11 cellular contexts compared by ENCODE assay signal in genomic region chr1:178038372-178038771, GRCh38. TPM values are rescaled to one million over a fixed set of nuclear protein-coding genes. Genes with fewer than 3 reads are reported as not detected.
A peak's percentile ranks its signal among the peaks of the same experiment; 100 is the strongest.
DNase-seq lines count a peak whose midpoint lies in the region; ATAC-seq, FAIRE-seq and TF ChIP-seq lines count a peak whose summit lies in the region.
"Had no signal": no experiment of that assay in that cellular context is flagged by ENCODE, and none has a peak within 500 bp of the region (broad histone marks: within the 10 kb centered on the region; RNA-seq: fewer than 3 reads in every experiment).

No MANE protein-coding gene starts in this region.

- peak overlapping the region; percentile 65 for H3K4me3 ChIP-seq in AG09309 (ENCODE audit: control insufficient read depth, low read depth, low read length)
- peak overlapping the region; percentile 24 for H3K4me3 ChIP-seq in right cardiac atrium (ENCODE audit: low read length)
- H3K4me3 ChIP-seq in prostate gland: peak overlapping the region; percentile 41 to 54

- H3K9me3 ChIP-seq in right cardiac atrium (ENCODE audit: control insufficient read depth, low read length): no peaks in the 10 kb centered on the region
- H3K9me3 ChIP-seq in prostate gland: no peaks in the 10 kb centered on the region

- POLR2A ChIA-PET in WTC11 (lab: Charles Lee): interaction anchor here (0.9 to 1.0 kb wide), 2 partner anchors 9 to 23 kb away, joined by 3 to 6 read pairs; no protein-coding TSS in a partner anchor

- TF ChIP-seq CTCF in AG09309 (IDR thresholded peaks at IDR 0.05; ENCODE audit: control insufficient read depth, insufficient read depth, low read depth, low read length, missing control alignments) (no peak), WTC11 (IDR thresholded peaks at IDR 0.05) (no peak), prostate gland (IDR thresholded peaks at IDR 0.05) (no peak), D721Med (IDR thresholded peaks at IDR 0.05; ENCODE audit: insufficient read depth, missing control alignments) (no peak)

- no peak for ATAC-seq in WTC11
- peak in 1 of 2 donors; percentile 13 for ATAC-seq in right cardiac atrium
- ATAC-seq in GM19463 (IDR thresholded peaks at IDR 0.05; ENCODE audit: unreplicated experiment): no peak

- peak overlapping the region; percentile 58 for H3K4me3 Mint-ChIP-seq in WTC11
- H3K4me3 Mint-ChIP-seq: activated naive CD8-positive, alpha-beta T cell treated with anti-CD3 and anti-CD28 coated beads, Interleukin-2, amount 10 ng/mL, durations not matched to agents 7 days and 5 days; CD4-positive, alpha-beta T cell had no signal

- H3K27ac Mint-ChIP-seq in WTC11: no peak overlapping the region
- H3K27ac Mint-ChIP-seq: activated naive CD8-positive, alpha-beta T cell treated with anti-CD3 and anti-CD28 coated beads, Interleukin-2, amount 10 ng/mL, durations not matched to agents 7 days and 5 days; CD4-positive, alpha-beta T cell had no signal

- peaks cover 27% of the 10 kb centered on the region for H3K9me3 Mint-ChIP-seq in WTC11
- H3K9me3 Mint-ChIP-seq: CD4-positive, alpha-beta T cell had no signal

- peaks cover 5% of the 10 kb centered on the region; the same call in 1 of the 2 replicates for H3K36me3 Mint-ChIP-seq in WTC11
- H3K36me3 Mint-ChIP-seq: activated naive CD8-positive, alpha-beta T cell treated with anti-CD3 and anti-CD28 coated beads, Interleukin-2, amount 10 ng/mL, durations not matched to agents 7 days and 5 days had no signal

- H3K27me3 ChIP-seq in right cardiac atrium (ENCODE audit: control insufficient read depth, insufficient read depth): no peaks in the 10 kb centered on the region
- no peaks in the 10 kb centered on the region for H3K27me3 ChIP-seq in prostate gland (replicated peaks; ENCODE audit: insufficient read depth)

- H3K4me1 Mint-ChIP-seq in WTC11: peaks cover 11% of the 10 kb centered on the region
- H3K4me1 Mint-ChIP-seq: activated naive CD8-positive, alpha-beta T cell treated with anti-CD3 and anti-CD28 coated beads, Interleukin-2, amount 10 ng/mL, durations not matched to agents 7 days and 5 days had no signal

- DNase-seq in AG09309 (ENCODE audit: low read depth) (no peak), WTC11 (ENCODE audit: low spot score) (no peak), right cardiac atrium (peak in 2 of 3 donors; percentile 55 to 56), prostate gland (ENCODE audit: low spot score) (no peak), D721Med (ENCODE audit: insufficient read length, low spot score) (no peak), DMS53 treated with DMSO at 0.1 percent for 48 hours (lab: John Stamatoyannopoulos, UW; ENCODE audit: unreplicated experiment) (no peak)
- DNase-seq in activated CD4-positive, CD25-positive, alpha-beta regulatory T cell treated with anti-CD3 and anti-CD28 coated beads, Interleukin-2, amount 50 U/mL, for 72 hours: no peak
- DNase-seq: activated CD4-positive, alpha-beta T cell treated with anti-CD3 and anti-CD28 coated beads for 4 hours; activated naive CD8-positive, alpha-beta T cell treated with anti-CD3 and anti-CD28 coated beads, Interleukin-2, amount 10 ng/mL, durations not matched to agents 7 days and 5 days; CD4-positive, alpha-beta T cell had no signal

- no peak for TF ChIP-seq POLR2A in prostate gland (IDR thresholded peaks at IDR 0.05)

- H3K27ac ChIP-seq in right cardiac atrium (ENCODE audit: low read length): peak overlapping the region; percentile 13
- peak overlapping the region in 1 of 2 donors; percentile 61 for H3K27ac ChIP-seq in prostate gland

- CTCF ChIA-PET in WTC11 (lab: Charles Lee): interaction anchor here (0.9 to 2.5 kb wide), 17 partner anchors 9 to 462 kb away, joined by 3 to 43 read pairs (median 6); partner anchors contain the start of gene RASAL2

- no peaks in the 10 kb centered on the region for H3K4me1 ChIP-seq in right cardiac atrium (ENCODE audit: control insufficient read depth, insufficient read depth, low read length)
- no peaks in the 10 kb centered on the region for H3K4me1 ChIP-seq in prostate gland (replicated peaks)

- no peaks in the 10 kb centered on the region for H3K36me3 ChIP-seq in prostate gland

- intact Hi-C loops in right cardiac atrium (cut with DNase I) (loop anchor here in 3 of 4 donors (10.0 kb wide), 3 partner anchors 56 to 246 kb away; partner anchors contain the start of gene RASAL2 (in 1 of the 3)), prostate gland (cut with DNase I) (loop anchor here (5.0 kb wide), 1 partner anchor 54 kb away; the partner anchor contains the start of gene RASAL2)

- 84% methylated on average over 11 of the region's 11 CpGs for WGBS in right cardiac atrium
- WGBS in prostate gland: 86% methylated on average over 11 of the region's 11 CpGs

- FAIRE-seq in D721Med (lab: Jason Lieb, UNC): no peak

- peaks cover 2% of the 10 kb centered on the region; the same call in 1 of the 2 replicates for H3K27me3 Mint-ChIP-seq in WTC11 (ENCODE audit: low read depth)

TF ChIP-seq in WTC11, 78 proteins besides CTCF, POLR2A, EP300 and RAD21 (continues in another document):
- TF ChIP-seq IRF1 (CRISPR knock-in tag; IDR thresholded peaks at IDR 0.05) (no peak), ZNF396 (CRISPR knock-in tag; IDR thresholded peaks at IDR 0.05; ENCODE audit: borderline replicate concordance) (no peak), ZNF263 (CRISPR knock-in tag; IDR thresholded peaks at IDR 0.05; ENCODE audit: low read depth) (no peak), ELF4 (CRISPR knock-in tag; IDR thresholded peaks at IDR 0.05; ENCODE audit: low read depth) (no peak), GRHL2 (CRISPR knock-in tag; IDR thresholded peaks at IDR 0.05; ENCODE audit: insufficient replicate concordance, severe bottlenecking) (no peak), SMAD4 (CRISPR knock-in tag; IDR thresholded peaks at IDR 0.05) (no peak), ARID4B (CRISPR knock-in tag; IDR thresholded peaks at IDR 0.05; ENCODE audit: borderline replicate concordance) (no peak), ZNF671 (CRISPR knock-in tag; IDR thresholded peaks at IDR 0.05) (no peak), ZNF416 (CRISPR knock-in tag; IDR thresholded peaks at IDR 0.05) (no peak), PREB (CRISPR knock-in tag; IDR thresholded peaks at IDR 0.05; ENCODE audit: borderline replicate concordance) (no peak), EMX1 (CRISPR knock-in tag; IDR thresholded peaks at IDR 0.05) (no peak), SMAD3 (CRISPR knock-in tag; IDR thresholded peaks at IDR 0.05; ENCODE audit: borderline replicate concordance) (no peak)

RNA-seq across cellular contexts. Expression of gene RASAL2, which starts 55.5 kb away (rescaled TPM):
- total RNA-seq in WTC11 (2021): 25.7 to 29.5 TPM (median 27.5 TPM) in 3 replicates
- total RNA-seq in right cardiac atrium: 10 to 100 TPM; 21.2 to 34.3 (median 29.6) TPM
- polyA plus RNA-seq in right cardiac atrium: 6.9 TPM
- 10 to 100 TPM in 1 of 2 donors, 1 to 10 TPM in 1; 9.2 to 36.9 TPM for total RNA-seq in prostate gland

Comparison
In these comparisons a context has a peak if more than half of its experiments do, and no peak if none do; other contexts are left out.
1. DNase-seq: peak in right cardiac atrium (2 of 3); none in AG09309 (single experiment), WTC11 (single experiment), prostate gland (single experiment), activated CD4-positive, CD25-positive, alpha-beta regulatory T cell treated with anti-CD3 and anti-CD28 coated beads, Interleukin-2, amount 50 U/mL, for 72 hours (single experiment), D721Med (single experiment) and DMS53 treated with DMSO at 0.1 percent for 48 hours (single experiment).
2. Peak in every context shown above with its lines, with median percentiles within 50 percentile points of each other: H3K4me3 ChIP-seq.